Comparison of ENCODE assay signal across 9 cellular contexts in genomic region chrX:129637217-129638109, GRCh38. TPM values are rescaled to one million over a fixed set of nuclear protein-coding genes. Genes with fewer than 3 reads are reported as not detected.
DNase-seq lines count a peak whose midpoint lies in the region; ATAC-seq, FAIRE-seq and TF ChIP-seq lines count a peak whose summit lies in the region.
"Had no signal": no experiment of that assay in that cellular context is flagged by ENCODE, and none has a peak within 500 bp of the region (broad histone marks: within the 10 kb centered on the region; RNA-seq: fewer than 3 reads in every experiment).

No MANE protein-coding gene starts in this region.

- ATAC-seq in HG02870 (IDR thresholded peaks at IDR 0.05; ENCODE audit: unreplicated experiment): peak; percentile 69

- no TSS peak for BruUV-seq in endothelial cell of umbilical vein (replicated peaks; lab: Mats Ljungman, UMichigan)

- H3K27ac ChIP-seq in endothelial cell of umbilical vein (ENCODE audit: insufficient read depth, low read depth, low read length): peak overlapping the region; percentile 1

- DNase-seq in DMS79 treated with DMSO at 0.1 percent for 48 hours (lab: John Stamatoyannopoulos, UW) (peak; percentile 32), DMS79 (lab: John Stamatoyannopoulos, UW) (no peak), NCI-H69 (lab: John Stamatoyannopoulos, UW) (peak; percentile 54), endothelial cell of umbilical vein (ENCODE audit: low read depth, low spot score) (peak; percentile 69), myocyte (ENCODE audit: low read depth) (peak; percentile 67)
- peak; percentile 32 to 81 (median 49) for DNase-seq in activated CD8-positive, alpha-beta memory T cell treated with anti-CD3 and anti-CD28 coated beads for 48 hours (ENCODE audit: low read depth in 2 of 3, low spot score in 2 of 3)
- DNase-seq in stimulated activated CD8-positive, alpha-beta memory T cell treated with anti-CD3 and anti-CD28 coated beads, Interleukin-4, amount 100 ng/mL, for 48 hours: peak; percentile 85

- POLR2A ChIA-PET in endothelial cell of umbilical vein (lab: Charles Lee): no interaction called here

- no peak overlapping the region for H3K9ac ChIP-seq in endothelial cell of umbilical vein (replicated peaks; ENCODE audit: extremely low read depth, insufficient read depth, low read length)

- H3K4me1 ChIP-seq in endothelial cell of umbilical vein (ENCODE audit: control insufficient read depth, extremely low read depth, insufficient read depth, low read length): peaks cover 7% of the 10 kb centered on the region

- no peak overlapping the region for H3K4me3 ChIP-seq in endothelial cell of umbilical vein (replicated peaks in 1 of 3; ENCODE audit: insufficient read depth in 1 of 3, low read depth in 1 of 3, low read length in 3 of 3)

- H3K9me3 ChIP-seq in endothelial cell of umbilical vein (replicated peaks; ENCODE audit: control insufficient read depth, insufficient read depth, low read length): no peaks in the 10 kb centered on the region

- no peaks in the 10 kb centered on the region for H3K9me1 ChIP-seq in endothelial cell of umbilical vein (replicated peaks; ENCODE audit: control insufficient read depth, extremely low read depth, insufficient read depth, low read length)

- dilution Hi-C loops in endothelial cell of umbilical vein (cut with MboI; ENCODE audit: extremely low pct_ligation_motif_present, low sequenced_read_pairs): no loop called here

- no peaks in the 10 kb centered on the region for H3K79me2 ChIP-seq in endothelial cell of umbilical vein (ENCODE audit: control insufficient read depth, insufficient read depth, low read length)

- intact Hi-C loops in endothelial cell of umbilical vein (cut with micrococcal nuclease): loop anchor here (1.0 kb wide), 4 partner anchors 14 to 89 kb away; no protein-coding TSS in a partner anchor

- peak; percentile 78 to 79 for TF ChIP-seq CTCF in endothelial cell of umbilical vein (IDR thresholded peaks at IDR 0.05; ENCODE audit: extremely low read depth in 1 of 2, insufficient read depth in 1 of 2, low read depth in 1 of 2, low read length in 2 of 2)

- H2AFZ ChIP-seq in endothelial cell of umbilical vein (ENCODE audit: low read depth, low read length): peak overlapping the region; percentile 45

- H3K27me3 ChIP-seq in endothelial cell of umbilical vein (ENCODE audit: control insufficient read depth in 2 of 2, insufficient read depth in 2 of 2, low read length in 2 of 2): no peaks in the 10 kb centered on the region

- no peaks in the 10 kb centered on the region for H4K20me1 ChIP-seq in endothelial cell of umbilical vein (replicated peaks; ENCODE audit: control insufficient read depth, extremely low read depth, insufficient read depth, low read length)

- no peak overlapping the region for H3K4me2 ChIP-seq in endothelial cell of umbilical vein (ENCODE audit: insufficient read depth, low read length)

- H3K36me3 ChIP-seq in endothelial cell of umbilical vein (ENCODE audit: control insufficient read depth in 2 of 2, extremely low read depth in 1 of 2, insufficient read depth in 2 of 2, low read length in 2 of 2): no peaks in the 10 kb centered on the region

- no peak for TF ChIP-seq POLR2A in endothelial cell of umbilical vein (IDR thresholded peaks at IDR 0.05; ENCODE audit: low read depth, low read length)

- peak; percentile 92 for FAIRE-seq in endothelial cell of umbilical vein (lab: Jason Lieb, UNC)
- FAIRE-seq: A204.1 had no signal

- CTCF ChIA-PET in endothelial cell of umbilical vein (lab: Charles Lee): interaction anchor here (0.5 to 8.1 kb wide), 10 partner anchors 9 to 137 kb away, joined by 3 to 142 read pairs (median 4); partner anchors contain the start of gene APLN

TF ChIP-seq in endothelial cell of umbilical vein, 7 proteins besides CTCF, POLR2A, EP300 and RAD21:
- TF ChIP-seq GATA2 (IDR thresholded peaks at IDR 0.05; ENCODE audit: insufficient read depth, insufficient read length, low read depth, low read length) (no peak), MYC (IDR thresholded peaks at IDR 0.05; ENCODE audit: low read depth, low read length) (no peak), POLR2AphosphoS5 (IDR thresholded peaks at IDR 0.05; ENCODE audit: insufficient read depth, low read depth, low read length) (no peak), FOS (IDR thresholded peaks at IDR 0.05; ENCODE audit: borderline replicate concordance, insufficient read depth, low read length) (no peak), JUN (IDR thresholded peaks at IDR 0.05; ENCODE audit: borderline replicate concordance, insufficient read depth, insufficient read length, low read depth) (no peak), MAX (IDR thresholded peaks at IDR 0.05; ENCODE audit: insufficient read depth, insufficient read length) (no peak)
TF ChIP-seq in endothelial cell of umbilical vein: peak in this region for 0.

RNA-seq across cellular contexts. Expression of gene APLN, which starts 17.3 kb away (rescaled TPM):
- total RNA-seq in endothelial cell of umbilical vein (465 and 466 TPM in 2 replicates), myocyte (0.43 and 0.94 TPM in 2 replicates)
- polyA plus RNA-seq in endothelial cell of umbilical vein: 230 and 273 TPM in 2 replicates
- polyA plus RNA-seq in endothelial cell of umbilical vein (2011; cell fraction: cytosol; rRNA removed): 193 and 247 TPM in 2 replicates
- 94.1 and 103 TPM in 2 replicates for polyA plus RNA-seq in endothelial cell of umbilical vein (2011; cell fraction: nucleus; rRNA removed)
- polyA plus RNA-seq in endothelial cell of umbilical vein (2012): 62.1 and 177 TPM in 2 replicates
- 212 and 222 TPM in 2 replicates for polyA minus RNA-seq in endothelial cell of umbilical vein
- polyA minus RNA-seq in endothelial cell of umbilical vein (2011; cell fraction: cytosol; rRNA and poly(A)+ RNA removed): not detected
- 32.5 and 36.3 TPM in 2 replicates for polyA minus RNA-seq in endothelial cell of umbilical vein (2011; cell fraction: nucleus; rRNA and poly(A)+ RNA removed)
- 2.7 TPM for polyA plus RNA-seq in myocyte (2012)

Comparison
In these comparisons a context has a peak if more than half of its experiments do, and no peak if none do; other contexts are left out.
1. RNA of gene APLN, which starts 17.3 kb away (total RNA-seq): 465 to 466 TPM in endothelial cell of umbilical vein; 0.43 to 0.94 TPM in myocyte; every median in the first group is over 100 times any median in the second.